Comparison of ENCODE assay signal across 8 cellular contexts in the genomic region with DNA sequence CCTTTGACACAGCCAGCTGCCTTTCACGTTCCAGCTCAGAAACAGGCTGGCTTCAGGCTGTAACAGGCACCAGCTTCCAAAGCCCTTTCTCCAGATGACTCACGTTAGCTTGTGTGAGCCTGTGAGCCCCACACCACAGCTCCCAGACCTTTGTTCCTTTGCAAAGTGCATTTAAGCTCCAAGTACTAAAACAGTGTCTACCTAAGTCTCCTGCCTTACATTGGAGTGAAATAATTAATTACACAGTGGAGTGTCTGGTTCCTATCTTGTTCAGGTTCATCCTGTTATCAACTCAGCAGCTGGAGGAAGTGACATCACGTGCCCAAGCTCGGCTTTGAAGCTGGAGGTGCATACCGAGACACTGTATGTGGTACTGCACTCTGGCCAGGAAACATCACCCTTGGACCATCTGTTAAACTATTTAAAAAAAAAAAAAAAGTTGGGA.
DNase-seq lines count a peak whose midpoint lies in the region; ATAC-seq, FAIRE-seq and TF ChIP-seq lines count a peak whose summit lies in the region.

No MANE protein-coding gene starts in this region.

- H3K36me3 ChIP-seq in GM23338 (ENCODE audit: insufficient read depth): no peaks in the 10 kb centered on the region
- no peaks in the 10 kb centered on the region for H3K36me3 ChIP-seq in skeletal muscle satellite cell (ENCODE audit: insufficient read depth, low read length)

- H3K27me3 ChIP-seq in GM23338 (ENCODE audit: insufficient read depth) (no peaks in the 10 kb centered on the region), skeletal muscle satellite cell (ENCODE audit: control insufficient read depth, insufficient read depth, low read length) (no peaks in the 10 kb centered on the region)

- ATAC-seq in A549: peak; percentile 36 to 43; a peak in 1 of 6 replicates
- ATAC-seq in GM23338: no peak
- peak; percentile 94 for ATAC-seq in SK-N-SH treated with all-trans-retinoic acid at 6 μM for 48 hours
- ATAC-seq in HG03571 (IDR thresholded peaks at IDR 0.05; ENCODE audit: unreplicated experiment): no peak

- WGBS in A549 (ENCODE audit: missing lambda C conversion rate): 51% methylated on average over 5 of the region's 5 CpGs

- no peaks in the 10 kb centered on the region for H3F3A ChIP-seq in GM23338 (replicated peaks; ENCODE audit: low read depth)

- H3K27ac ChIP-seq in A549: 0 out of 6 replicates have a peak overlapping the region, but pooled peaks of 1 of the 2 experiments have one; percentile 9
- no peak overlapping the region for H3K27ac ChIP-seq in GM23338 (ENCODE audit: low read depth)

- no peak overlapping the region for H3K4me2 ChIP-seq in A549
- no peak overlapping the region for H3K4me2 ChIP-seq in GM23338
- peak overlapping the region; percentile 51 for H3K4me2 ChIP-seq in skeletal muscle satellite cell (ENCODE audit: low read length)

- no peaks in the 10 kb centered on the region for H3K36me3 Mint-ChIP-seq in GM23338 (ENCODE audit: low read depth)

- H3K9me3 ChIP-seq in A549 (no peaks in the 10 kb centered on the region), skeletal muscle satellite cell (replicated peaks; ENCODE audit: low read length) (no peaks in the 10 kb centered on the region)

- TF ChIP-seq CTCF in A549 (IDR thresholded peaks at IDR 0.05) (no peak), GM23338 (conservative IDR thresholded peaks at IDR 0.05; ENCODE audit: low read depth in 2 of 2) (no peak)

- peaks cover 3% of the 10 kb centered on the region for H3K27me3 Mint-ChIP-seq in GM23338 (ENCODE audit: insufficient read depth, low read depth, poor library complexity)

- peaks cover 8% of the 10 kb centered on the region; the same call in 1 of the 3 replicates for H3K4me1 ChIP-seq in A549
- peaks cover 9% of the 10 kb centered on the region; the same call in 1 of the 2 replicates for H3K4me1 ChIP-seq in GM23338 (ENCODE audit: insufficient read depth)
- H3K4me1 ChIP-seq in skeletal muscle satellite cell (ENCODE audit: control insufficient read depth, insufficient read depth, low read length): peaks cover 52% of the 10 kb centered on the region

- no peak overlapping the region for H3K27ac Mint-ChIP-seq in GM23338

- H3K4me3 ChIP-seq in A549 (no peak overlapping the region), GM23338 (no peak overlapping the region), skeletal muscle satellite cell (ENCODE audit: low read length) (no peak overlapping the region)

- no peak for FAIRE-seq in A549 (lab: Jason Lieb, UNC)

- H4K20me1 ChIP-seq in GM23338 (replicated peaks; ENCODE audit: insufficient read depth): no peaks in the 10 kb centered on the region

- peaks cover 28% of the 10 kb centered on the region for H3K4me1 Mint-ChIP-seq in GM23338

- TF ChIP-seq EP300 in A549 (IDR thresholded peaks at IDR 0.05): no peak

- H3K9me2 ChIP-seq in GM23338 (ENCODE audit: insufficient read depth): no peaks in the 10 kb centered on the region

- no peak for TF ChIP-seq RAD21 in A549 (conservative IDR thresholded peaks at IDR 0.05 in 1 of 2, IDR thresholded peaks at IDR 0.05 in 1 of 2)

- POLR2A ChIA-PET in A549 (lab: Yijun Ruan, JAX): no interaction called here

- peak overlapping the region; percentile 47; the same call in 1 of the 2 replicates for H2AFZ ChIP-seq in GM23338

- H3K9me3 Mint-ChIP-seq in GM23338: no peaks in the 10 kb centered on the region

- TF ChIP-seq POLR2A in A549 (IDR thresholded peaks at IDR 0.05; ENCODE audit: low read length): no peak

- DNase-seq in A549 (ENCODE audit: low read depth in 1 of 2, low spot score in 1 of 2) (no peak), GM23338 (ENCODE audit: low spot score) (no peak), anterior cingulate cortex (lab: John Stamatoyannopoulos, UW) (peak in 49 of 58 donors; percentile 12 to 90 (median 55)), hippocampal formation (lab: John Stamatoyannopoulos, UW) (peak; percentile 68 to 88), NCI-H526 treated with DMSO at 0.1 percent for 48 hours (lab: John Stamatoyannopoulos, UW) (no peak)

- peak overlapping the region; percentile 61 for H3K9ac ChIP-seq in skeletal muscle satellite cell (ENCODE audit: low read depth, low read length)

- no peaks in the 10 kb centered on the region for H3K79me2 ChIP-seq in GM23338 (replicated peaks; ENCODE audit: insufficient read depth)

- H3K4me3 Mint-ChIP-seq in GM23338: no peak overlapping the region

- CTCF ChIA-PET in A549 (lab: Yijun Ruan, JAX): interaction anchor here (0.5 kb wide), 1 partner anchor 1094 kb away, joined by 3 read pairs; no protein-coding TSS in a partner anchor

TF ChIP-seq in A549, 52 proteins besides CTCF, POLR2A, EP300 and RAD21 (continues in another document):
- no peak for TF ChIP-seq EHF (CRISPR knock-in tag; IDR thresholded peaks at IDR 0.05)
- TF ChIP-seq MYC (IDR thresholded peaks at IDR 0.05; ENCODE audit: borderline replicate concordance, low read length): no peak
- no peak for TF ChIP-seq HOXB5 (CRISPR knock-in tag; IDR thresholded peaks at IDR 0.05)
- TF ChIP-seq, protein P1, sequence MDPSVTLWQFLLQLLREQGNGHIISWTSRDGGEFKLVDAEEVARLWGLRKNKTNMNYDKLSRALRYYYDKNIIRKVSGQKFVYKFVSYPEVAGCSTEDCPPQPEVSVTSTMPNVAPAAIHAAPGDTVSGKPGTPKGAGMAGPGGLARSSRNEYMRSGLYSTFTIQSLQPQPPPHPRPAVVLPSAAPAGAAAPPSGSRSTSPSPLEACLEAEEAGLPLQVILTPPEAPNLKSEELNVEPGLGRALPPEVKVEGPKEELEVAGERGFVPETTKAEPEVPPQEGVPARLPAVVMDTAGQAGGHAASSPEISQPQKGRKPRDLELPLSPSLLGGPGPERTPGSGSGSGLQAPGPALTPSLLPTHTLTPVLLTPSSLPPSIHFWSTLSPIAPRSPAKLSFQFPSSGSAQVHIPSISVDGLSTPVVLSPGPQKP (IDR thresholded peaks at IDR 0.05; ENCODE audit: low read depth, low read length): no peak
- no peak for TF ChIP-seq HEYL (CRISPR knock-in tag; IDR thresholded peaks at IDR 0.05)
- TF ChIP-seq, protein P2, sequence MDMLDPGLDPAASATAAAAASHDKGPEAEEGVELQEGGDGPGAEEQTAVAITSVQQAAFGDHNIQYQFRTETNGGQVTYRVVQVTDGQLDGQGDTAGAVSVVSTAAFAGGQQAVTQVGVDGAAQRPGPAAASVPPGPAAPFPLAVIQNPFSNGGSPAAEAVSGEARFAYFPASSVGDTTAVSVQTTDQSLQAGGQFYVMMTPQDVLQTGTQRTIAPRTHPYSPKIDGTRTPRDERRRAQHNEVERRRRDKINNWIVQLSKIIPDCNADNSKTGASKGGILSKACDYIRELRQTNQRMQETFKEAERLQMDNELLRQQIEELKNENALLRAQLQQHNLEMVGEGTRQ (IDR thresholded peaks at IDR 0.05): no peak
- no peak for TF ChIP-seq FOSB (CRISPR knock-in tag; IDR thresholded peaks at IDR 0.05)

TF ChIP-seq in GM23338, 12 proteins besides CTCF, POLR2A, EP300 and RAD21 (continues in another document):
- TF ChIP-seq, protein P3, sequence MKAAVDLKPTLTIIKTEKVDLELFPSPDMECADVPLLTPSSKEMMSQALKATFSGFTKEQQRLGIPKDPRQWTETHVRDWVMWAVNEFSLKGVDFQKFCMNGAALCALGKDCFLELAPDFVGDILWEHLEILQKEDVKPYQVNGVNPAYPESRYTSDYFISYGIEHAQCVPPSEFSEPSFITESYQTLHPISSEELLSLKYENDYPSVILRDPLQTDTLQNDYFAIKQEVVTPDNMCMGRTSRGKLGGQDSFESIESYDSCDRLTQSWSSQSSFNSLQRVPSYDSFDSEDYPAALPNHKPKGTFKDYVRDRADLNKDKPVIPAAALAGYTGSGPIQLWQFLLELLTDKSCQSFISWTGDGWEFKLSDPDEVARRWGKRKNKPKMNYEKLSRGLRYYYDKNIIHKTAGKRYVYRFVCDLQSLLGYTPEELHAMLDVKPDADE (IDR thresholded peaks at IDR 0.05): no peak

TF ChIP-seq in SK-N-SH treated with all-trans-retinoic acid at 6 μM for 48 hours, 23 proteins besides CTCF, POLR2A, EP300 and RAD21 (continues in another document):
- TF ChIP-seq ARNTL (CRISPR knock-in tag; IDR thresholded peaks at IDR 0.05; ENCODE audit: borderline replicate concordance, low read depth) (no peak), ESRRG (CRISPR knock-in tag; IDR thresholded peaks at IDR 0.05) (no peak), ZFP3 (CRISPR knock-in tag; IDR thresholded peaks at IDR 0.05) (0 out of 2 replicates have a peak, but pooled peaks have one; percentile 31), OSR1 (CRISPR knock-in tag; IDR thresholded peaks at IDR 0.05) (no peak)
- TF ChIP-seq, protein P4, sequence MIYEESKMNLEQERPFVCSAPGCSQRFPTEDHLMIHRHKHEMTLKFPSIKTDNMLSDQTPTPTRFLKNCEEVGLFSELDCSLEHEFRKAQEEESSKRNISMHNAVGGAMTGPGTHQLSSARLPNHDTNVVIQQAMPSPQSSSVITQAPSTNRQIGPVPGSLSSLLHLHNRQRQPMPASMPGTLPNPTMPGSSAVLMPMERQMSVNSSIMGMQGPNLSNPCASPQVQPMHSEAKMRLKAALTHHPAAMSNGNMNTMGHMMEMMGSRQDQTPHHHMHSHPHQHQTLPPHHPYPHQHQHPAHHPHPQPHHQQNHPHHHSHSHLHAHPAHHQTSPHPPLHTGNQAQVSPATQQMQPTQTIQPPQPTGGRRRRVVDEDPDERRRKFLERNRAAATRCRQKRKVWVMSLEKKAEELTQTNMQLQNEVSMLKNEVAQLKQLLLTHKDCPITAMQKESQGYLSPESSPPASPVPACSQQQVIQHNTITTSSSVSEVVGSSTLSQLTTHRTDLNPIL (CRISPR knock-in tag; IDR thresholded peaks at IDR 0.05; ENCODE audit: low read depth): no peak
- TF ChIP-seq, protein P5, sequence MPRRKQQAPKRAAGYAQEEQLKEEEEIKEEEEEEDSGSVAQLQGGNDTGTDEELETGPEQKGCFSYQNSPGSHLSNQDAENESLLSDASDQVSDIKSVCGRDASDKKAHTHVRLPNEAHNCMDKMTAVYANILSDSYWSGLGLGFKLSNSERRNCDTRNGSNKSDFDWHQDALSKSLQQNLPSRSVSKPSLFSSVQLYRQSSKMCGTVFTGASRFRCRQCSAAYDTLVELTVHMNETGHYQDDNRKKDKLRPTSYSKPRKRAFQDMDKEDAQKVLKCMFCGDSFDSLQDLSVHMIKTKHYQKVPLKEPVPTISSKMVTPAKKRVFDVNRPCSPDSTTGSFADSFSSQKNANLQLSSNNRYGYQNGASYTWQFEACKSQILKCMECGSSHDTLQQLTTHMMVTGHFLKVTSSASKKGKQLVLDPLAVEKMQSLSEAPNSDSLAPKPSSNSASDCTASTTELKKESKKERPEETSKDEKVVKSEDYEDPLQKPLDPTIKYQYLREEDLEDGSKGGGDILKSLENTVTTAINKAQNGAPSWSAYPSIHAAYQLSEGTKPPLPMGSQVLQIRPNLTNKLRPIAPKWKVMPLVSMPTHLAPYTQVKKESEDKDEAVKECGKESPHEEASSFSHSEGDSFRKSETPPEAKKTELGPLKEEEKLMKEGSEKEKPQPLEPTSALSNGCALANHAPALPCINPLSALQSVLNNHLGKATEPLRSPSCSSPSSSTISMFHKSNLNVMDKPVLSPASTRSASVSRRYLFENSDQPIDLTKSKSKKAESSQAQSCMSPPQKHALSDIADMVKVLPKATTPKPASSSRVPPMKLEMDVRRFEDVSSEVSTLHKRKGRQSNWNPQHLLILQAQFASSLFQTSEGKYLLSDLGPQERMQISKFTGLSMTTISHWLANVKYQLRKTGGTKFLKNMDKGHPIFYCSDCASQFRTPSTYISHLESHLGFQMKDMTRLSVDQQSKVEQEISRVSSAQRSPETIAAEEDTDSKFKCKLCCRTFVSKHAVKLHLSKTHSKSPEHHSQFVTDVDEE (CRISPR knock-in tag; IDR thresholded peaks at IDR 0.05): no peak; the same call in 1 of the 2 replicates

Comparison
In these comparisons a context has a peak if more than half of its experiments do, and no peak if none do; other contexts are left out.
1. ATAC-seq: peak in A549 (2 of 2) and SK-N-SH treated with all-trans-retinoic acid at 6 μM for 48 hours (single experiment); none in GM23338 (single experiment) and HG03571 (single experiment).
2. DNase-seq: peak in anterior cingulate cortex (49 of 58) and hippocampal formation (2 of 2); none in A549 (0 of 2), GM23338 (single experiment) and NCI-H526 treated with DMSO at 0.1 percent for 48 hours (single experiment).